Comparison of ENCODE assay signal across 27 cellular contexts in genomic region chr12:107654866-107655265, GRCh38. TPM values are rescaled to one million over a fixed set of nuclear protein-coding genes. Genes with fewer than 3 reads are reported as not detected.
DNase-seq lines count a peak whose midpoint lies in the region; ATAC-seq, FAIRE-seq and TF ChIP-seq lines count a peak whose summit lies in the region.
"Had no signal": no experiment of that assay in that cellular context is flagged by ENCODE, and none has a peak within 500 bp of the region (broad histone marks: within the 10 kb centered on the region; RNA-seq: fewer than 3 reads in every experiment).

No MANE protein-coding gene starts in this region.

- peaks cover 27% of the 10 kb centered on the region for H3K4me1 Mint-ChIP-seq in brain
- no peaks in the 10 kb centered on the region for H3K4me1 Mint-ChIP-seq in stimulated activated effector memory CD8-positive, alpha-beta T cell treated with anti-CD3 and anti-CD28 coated beads, Interleukin-12 subunit alpha, Interleukin-12 subunit beta, amount 100 ng/mL, for 72 hours
- H3K4me1 Mint-ChIP-seq: CD4-positive, alpha-beta memory T cell had no signal

- POLR2A ChIA-PET in HepG2 (lab: Yijun Ruan, JAX), result no interaction called here

- no peak overlapping the region for H3K4me3 ChIP-seq in liver (ENCODE audit: low read depth in 1 of 3, low read length in 3 of 3)
- no peak overlapping the region for H3K4me3 ChIP-seq in HepG2 (replicated peaks in 1 of 3; ENCODE audit: insufficient read depth in 1 of 3, low read depth in 2 of 3, low read length in 3 of 3)
- H3K4me3 ChIP-seq in foreskin fibroblast (ENCODE audit: low read depth in 1 of 2, low read length in 2 of 2), result no peak overlapping the region
- H3K4me3 ChIP-seq: GM12878 had no signal

- TF ChIP-seq POLR2A in HepG2 (IDR thresholded peaks at IDR 0.05; ENCODE audit: insufficient read depth in 1 of 2, low read depth in 2 of 2, low read length in 2 of 2), result no peak

- in situ Hi-C loops in HepG2 (cut with HindIII; ENCODE audit: extremely low pct_ligation_motif_present, low pct_unique_long_range_greater_than_20kb), result no loop called here
- in situ Hi-C loops in KBM-7 (cut with MboI; ENCODE audit: low pct_unique_long_range_greater_than_20kb, low sequenced_read_pairs), result no loop called here

- no peaks in the 10 kb centered on the region for H3K79me2 ChIP-seq in HepG2 (ENCODE audit: insufficient read depth, low read length)

- H3K9ac ChIP-seq in liver (ENCODE audit: low read depth in 1 of 2, low read length in 2 of 2) (no peak overlapping the region), HepG2 (ENCODE audit: insufficient read depth, low read depth, low read length) (no peak overlapping the region)
- H3K9ac ChIP-seq: KMS-11 had no signal

- TF ChIP-seq CTCF in liver (IDR thresholded peaks at IDR 0.05; ENCODE audit: low read depth, low read length, missing input control) (no peak), HepG2 (CRISPR knock-in tag; IDR thresholded peaks at IDR 0.05) (no peak), brain (conservative IDR thresholded peaks at IDR 0.05) (no peak), foreskin fibroblast (IDR thresholded peaks at IDR 0.05; ENCODE audit: low read depth, low read length) (no peak)

- no peak overlapping the region for H3K4me3 Mint-ChIP-seq in brain
- H3K4me3 Mint-ChIP-seq in stimulated activated effector memory CD8-positive, alpha-beta T cell treated with anti-CD3 and anti-CD28 coated beads, Interleukin-12 subunit alpha, Interleukin-12 subunit beta, amount 100 ng/mL, for 72 hours, result no peak overlapping the region
- H3K4me3 Mint-ChIP-seq: CD4-positive, alpha-beta memory T cell had no signal

- ATAC-seq in HepG2, result no peak
- no peak for ATAC-seq in stimulated activated effector memory CD8-positive, alpha-beta T cell treated with anti-CD3 and anti-CD28 coated beads, Interleukin-12 subunit alpha, Interleukin-12 subunit beta, amount 100 ng/mL, for 72 hours
- ATAC-seq: GM12878 had no signal

- no peak for DNase-seq in HepG2 (ENCODE audit: low spot score)
- DNase-seq in myocyte (ENCODE audit: low read depth), result peak; percentile 59
- no peak for DNase-seq in stimulated activated effector memory CD8-positive, alpha-beta T cell treated with anti-CD3 and anti-CD28 coated beads, Interleukin-12 subunit alpha, Interleukin-12 subunit beta, amount 100 ng/mL, for 72 hours (ENCODE audit: low spot score in 2 of 2)
- no peak for DNase-seq in foreskin fibroblast
- no peak for DNase-seq in KBM-7
- DNase-seq in DMS79 (lab: John Stamatoyannopoulos, UW), result no peak
- DNase-seq: C1 segment of cervical spinal cord; CD4-positive, alpha-beta memory T cell; COR-L47; DMS53; GDM1; HCEC 1CT; IMR-90; MM.1S; NCI-H446 treated with DMSO at 0.1 percent for 48 hours; NCI-H526; NCI-H82; NK-92 treated with Interleukin-12 subunit alpha and Interleukin-12 subunit beta, amount 100 ng/mL, for 24 hours; RPMI8226; SW 1271 had no signal

- H3K9me3 ChIP-seq in liver (ENCODE audit: control insufficient read depth in 4 of 4, low read length in 3 of 4) (no peaks in the 10 kb centered on the region), HepG2 (ENCODE audit: low read length) (no peaks in the 10 kb centered on the region)

- H3K36me3 ChIP-seq in liver (ENCODE audit: control insufficient read depth in 4 of 4, insufficient read depth in 3 of 4, low read depth in 1 of 4, low read length in 3 of 4) (no peaks in the 10 kb centered on the region), HepG2 (replicated peaks in 1 of 2; ENCODE audit: control insufficient read depth in 1 of 2, insufficient read depth in 2 of 2, low read length in 2 of 2) (peaks cover 0 to 3% of the 10 kb centered on the region in 2 experiments; a peak in 2 of 5 replicates)

- H2AFZ ChIP-seq in HepG2 (ENCODE audit: low read length), result no peak overlapping the region

- H3K27ac Mint-ChIP-seq in brain, result peak overlapping the region in 4 of 5 experiments; percentile 45 to 86 (median 74)
- peak overlapping the region; percentile 64 for H3K27ac Mint-ChIP-seq in stimulated activated effector memory CD8-positive, alpha-beta T cell treated with anti-CD3 and anti-CD28 coated beads, Interleukin-12 subunit alpha, Interleukin-12 subunit beta, amount 100 ng/mL, for 72 hours

- TF ChIP-seq EP300 in HepG2 (IDR thresholded peaks at IDR 0.05; ENCODE audit: low read depth in 2 of 2, low read length in 2 of 2) (no peak), HepG2 (CRISPR knock-in tag; IDR thresholded peaks at IDR 0.05; ENCODE audit: borderline replicate concordance) (no peak)

- no TSS peak for BruUV-seq in HepG2 (replicated peaks; lab: Mats Ljungman, UMichigan)

- intact Hi-C loops in HepG2 (cut with micrococcal nuclease; ENCODE audit: unreplicated experiment), result no loop called here

- no peaks in the 10 kb centered on the region for H4K20me1 ChIP-seq in HepG2 (ENCODE audit: insufficient read depth, low read length)

- H3K36me3 Mint-ChIP-seq in brain, result no peaks in the 10 kb centered on the region
- H3K36me3 Mint-ChIP-seq in stimulated activated effector memory CD8-positive, alpha-beta T cell treated with anti-CD3 and anti-CD28 coated beads, Interleukin-12 subunit alpha, Interleukin-12 subunit beta, amount 100 ng/mL, for 72 hours, result no peaks in the 10 kb centered on the region

- peaks cover 4% of the 10 kb centered on the region for H3K27me3 Mint-ChIP-seq in brain
- H3K27me3 Mint-ChIP-seq: CD4-positive, alpha-beta memory T cell had no signal

- CTCF ChIA-PET in HepG2 (lab: Yijun Ruan, JAX; ENCODE audit: low intra/inter-chr PET ratio, low total read pairs), result no interaction called here

- no peak overlapping the region for H3K4me2 ChIP-seq in HepG2 (ENCODE audit: low read depth, low read length)
- H3K4me2 ChIP-seq: KMS-11 had no signal

- H3K4me1 ChIP-seq in liver (ENCODE audit: control insufficient read depth in 4 of 4, insufficient read depth in 4 of 4, low read length in 3 of 4) (peaks cover 2 to 34% (median 20%) of the 10 kb centered on the region in 4 donors), HepG2 (ENCODE audit: insufficient read depth, low read length) (no peaks in the 10 kb centered on the region)

- H3K9me3 Mint-ChIP-seq in brain, result no peaks in the 10 kb centered on the region
- H3K9me3 Mint-ChIP-seq in stimulated activated effector memory CD8-positive, alpha-beta T cell treated with anti-CD3 and anti-CD28 coated beads, Interleukin-12 subunit alpha, Interleukin-12 subunit beta, amount 100 ng/mL, for 72 hours, result no peaks in the 10 kb centered on the region
- H3K9me3 Mint-ChIP-seq: CD4-positive, alpha-beta memory T cell had no signal

- FAIRE-seq in HepG2 (lab: Jason Lieb, UNC), result no peak
- FAIRE-seq: A204.1, GM12878, H1, HTR-8/SVneo had no signal

- H3K27me3 ChIP-seq in liver (ENCODE audit: control insufficient read depth in 4 of 4, insufficient read depth in 4 of 4, low read length in 3 of 4) (no peaks in the 10 kb centered on the region), HepG2 (ENCODE audit: control insufficient read depth in 1 of 2, insufficient read depth in 2 of 2, low read length in 2 of 2) (no peaks in the 10 kb centered on the region; a peak in 1 of 5 replicates)

- TF ChIP-seq RAD21 in liver (IDR thresholded peaks at IDR 0.05), result no peak
- no peak for TF ChIP-seq RAD21 in HepG2 (CRISPR knock-in tag; IDR thresholded peaks at IDR 0.05)

- H3K27ac ChIP-seq in liver (ENCODE audit: low read depth in 1 of 2, low read length in 2 of 2), result peak overlapping the region in 1 of 2 donors; percentile 10
- H3K27ac ChIP-seq in HepG2 (ENCODE audit: extremely low read length, insufficient read depth, low read length), result no peak overlapping the region
- H3K27ac ChIP-seq: KMS-11 had no signal

- 42% methylated on average over 4 of the region's 4 CpGs for WGBS in liver
- WGBS in HepG2 (ENCODE audit: low lambda C conversion rate), result 52% methylated on average over 4 of the region's 4 CpGs

TF ChIP-seq in liver, 16 proteins besides CTCF, POLR2A, EP300 and RAD21 (continues in another document):
- TF ChIP-seq GABPA (IDR thresholded peaks at IDR 0.05 in 1 of 2, conservative IDR thresholded peaks at IDR 0.05 in 1 of 2), result no peak
- peak; percentile 23 for TF ChIP-seq FOXA2 (IDR thresholded peaks at IDR 0.05)
- TF ChIP-seq YY1 (IDR thresholded peaks at IDR 0.05), result peak; percentile 72
- TF ChIP-seq HNF4G (IDR thresholded peaks at IDR 0.05), result no peak
- TF ChIP-seq TAF1 (conservative IDR thresholded peaks at IDR 0.05), result no peak

TF ChIP-seq in HepG2, 621 proteins besides CTCF, POLR2A, EP300 and RAD21:
- no peak for TF ChIP-seq ZNF350 (CRISPR knock-in tag; IDR thresholded peaks at IDR 0.05; ENCODE audit: borderline replicate concordance, low read depth)
- no peak for TF ChIP-seq MED13 (CRISPR knock-in tag; IDR thresholded peaks at IDR 0.05)

RNA-seq across cellular contexts. Expression of gene PWP1, which starts 30.7 kb away (rescaled TPM):
- total RNA-seq in liver, result 10 to 100 TPM; 17.5 to 33.6 TPM
- polyA plus RNA-seq in liver, result 10 to 100 TPM; 20.2 to 39.0 TPM
- 70.2 and 123 TPM in 2 replicates for total RNA-seq in HepG2 (2016; rRNA removed; fragmentation: Illumina TruSeq; extraction: Trizol)
- 8.8 and 9.3 TPM in 2 replicates for total RNA-seq in HepG2 (2016; cell fraction: cytosol; rRNA removed; fragmentation: Illumina TruSeq; extraction: Trizol; ENCODE audit: low read depth)
- 72.3 and 120 TPM in 2 replicates for total RNA-seq in HepG2 (2016; cell fraction: insoluble cytoplasmic fraction; rRNA removed; fragmentation: Illumina TruSeq; extraction: Trizol)
- 19.5 and 24.8 TPM in 2 replicates for total RNA-seq in HepG2 (2016; cell fraction: membrane; rRNA removed; fragmentation: Illumina TruSeq; extraction: Trizol)
- total RNA-seq in HepG2 (2016; cell fraction: nucleus; rRNA removed; fragmentation: Illumina TruSeq; extraction: Trizol), result 30.4 and 38.7 TPM in 2 replicates
- 41.5 and 65.9 TPM in 2 replicates for polyA plus RNA-seq in HepG2 (2011; rRNA removed)
- polyA plus RNA-seq in HepG2 (2011; cell fraction: cytosol; rRNA removed), result 91.4 and 116 TPM in 2 replicates
- 69.5 and 74.4 TPM in 2 replicates for polyA plus RNA-seq in HepG2 (2011; cell fraction: nucleus; rRNA removed)
- 41.8 and 49.2 TPM in 2 replicates for polyA plus RNA-seq in HepG2 (2012)
- 5.8 and 6.8 TPM in 2 replicates for polyA plus RNA-seq in HepG2 (2016; cell fraction: cytosol; fragmentation: Illumina TruSeq; extraction: Trizol; ENCODE audit: low read depth)
- polyA plus RNA-seq in HepG2 (2016; cell fraction: insoluble cytoplasmic fraction; fragmentation: Illumina TruSeq; extraction: Trizol; ENCODE audit: low read depth), result 109 and 113 TPM in 2 replicates
- 13.3 and 14.4 TPM in 2 replicates for polyA plus RNA-seq in HepG2 (2016; cell fraction: membrane; fragmentation: Illumina TruSeq; extraction: Trizol; ENCODE audit: low read depth)
- polyA plus RNA-seq in HepG2 (2016; cell fraction: nucleus; fragmentation: Illumina TruSeq; extraction: Trizol; ENCODE audit: insufficient read depth, low read depth), result 50.1 and 55.0 TPM in 2 replicates
- 25.9 and 26.0 TPM in 2 replicates for polyA minus RNA-seq in HepG2 (2011; rRNA and poly(A)+ RNA removed; ENCODE audit: low replicate concordance)
- 25.7 and 29.7 TPM in 2 replicates for polyA minus RNA-seq in HepG2 (2011; cell fraction: cytosol; rRNA and poly(A)+ RNA removed)
- polyA minus RNA-seq in HepG2 (2011; cell fraction: nucleus; rRNA and poly(A)+ RNA removed), result 43.4 and 44.1 TPM in 2 replicates
- polyA plus RNA-seq in brain (ENCODE audit: insufficient read depth, low read depth, low replicate concordance), result 37.3 TPM
- 54.2 and 58.0 TPM in 2 replicates for total RNA-seq in myocyte
- polyA plus RNA-seq in myocyte (2012), result 35.6 TPM
